ENCODE assay signal across 14 cellular contexts in genomic region chr16:77944631-77945030, GRCh38.
"Had no signal": no experiment of that assay in that cellular context is flagged by ENCODE, and none has a peak within 500 bp of the region (broad histone marks: within the 10 kb centered on the region; RNA-seq: fewer than 3 reads in every experiment).

No MANE protein-coding gene starts in this region.

- DNase-seq: dermis blood vessel endothelial cell; esophagus squamous epithelium; foreskin fibroblast; immature natural killer cell; left lung; lower lobe of right lung; natural killer cell; posterior cingulate gyrus; sigmoid colon; stimulated activated CD4-positive, alpha-beta T cell treated with anti-CD3 and anti-CD28 coated beads, Interleukin-12 subunit alpha, Interleukin-12 subunit beta, amount 100 ng/mL, for 4 hours; stimulated activated naive CD4-positive, alpha-beta T cell; stomach; substantia nigra; transverse colon had no signal

- ATAC-seq: left lung, lower lobe of right lung, natural killer cell had no signal
